ENCODE assay signal across 8 cellular contexts in the genomic region with DNA sequence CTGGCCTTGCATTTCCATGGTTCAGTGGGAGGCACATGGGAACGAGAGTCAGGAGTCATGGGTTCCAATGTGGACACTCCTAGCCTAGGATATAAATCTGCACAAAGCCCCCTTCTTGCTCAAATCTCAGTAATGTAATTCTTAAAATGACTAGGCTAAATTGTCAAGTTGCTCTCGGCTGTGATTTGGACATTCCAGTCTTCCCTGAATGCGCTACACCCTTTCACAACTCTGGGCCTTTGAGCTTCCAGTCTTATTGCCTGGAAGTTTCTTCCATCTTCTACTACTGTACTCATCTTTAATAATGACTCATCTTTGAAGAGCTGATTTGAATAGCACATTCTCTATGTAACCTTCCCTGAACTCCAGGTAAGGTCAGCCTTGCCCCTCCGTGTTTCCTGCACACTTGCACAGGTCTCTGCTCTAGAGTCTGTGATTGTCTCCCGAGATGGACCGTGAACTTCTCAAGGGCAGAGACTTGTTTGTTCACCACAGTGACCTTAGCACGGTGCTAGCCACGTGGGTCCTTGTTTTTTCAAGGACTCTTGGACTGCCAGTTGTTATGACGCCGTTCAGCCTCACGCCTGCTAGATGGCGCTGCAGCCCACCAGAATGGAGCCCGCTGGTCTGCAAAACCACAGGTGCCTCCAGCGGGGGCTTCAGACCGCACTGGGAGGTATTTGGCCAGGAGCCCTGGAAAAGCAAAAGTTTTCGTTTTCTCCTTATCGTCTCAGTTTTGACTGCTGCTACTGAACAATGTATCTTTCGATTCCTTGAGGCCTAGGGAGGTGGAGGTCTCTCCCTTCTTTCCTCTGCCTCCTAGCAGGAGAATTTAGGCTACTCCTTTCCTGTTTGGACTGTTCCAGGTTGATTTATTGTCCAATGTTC. TPM values are rescaled to one million over a fixed set of nuclear protein-coding genes. Genes with fewer than 3 reads are reported as not detected.
A peak's percentile ranks its signal among the peaks of the same experiment; 100 is the strongest.
DNase-seq lines count a peak whose midpoint lies in the region; ATAC-seq and TF ChIP-seq lines count a peak whose summit lies in the region.

No MANE protein-coding gene starts in this region.

- WGBS in mesenchymal stem cell, result 24% methylated on average over 18 of the region's 18 CpGs

- ATAC-seq in GM18511 (IDR thresholded peaks at IDR 0.05; ENCODE audit: unreplicated experiment) (peak; percentile 71), HG03135 (IDR thresholded peaks at IDR 0.05; ENCODE audit: unreplicated experiment) (peak; percentile 50)
- ATAC-seq in activated CD8-positive, alpha-beta T cell treated with anti-CD3 and anti-CD28 coated beads for 36 hours, result peak; percentile 90

- no peak overlapping the region for H4K8ac ChIP-seq in mesenchymal stem cell (ENCODE audit: low read length)

- H3K9me3 ChIP-seq in mesenchymal stem cell (ENCODE audit: control insufficient read depth, low read length), result no peaks in the 10 kb centered on the region

- H3K4me1 ChIP-seq in mesenchymal stem cell (ENCODE audit: control insufficient read depth, insufficient read depth, low read depth, low read length), result no peaks in the 10 kb centered on the region

- no peak overlapping the region for H3K27ac Mint-ChIP-seq in activated CD8-positive, alpha-beta T cell treated with anti-CD3 and anti-CD28 coated beads for 36 hours

- H3K79me1 ChIP-seq in mesenchymal stem cell (replicated peaks; ENCODE audit: low read length, poor library complexity, severe bottlenecking), result no peaks in the 10 kb centered on the region

- H4K91ac ChIP-seq in mesenchymal stem cell (ENCODE audit: low read length), result no peak overlapping the region

- H3K9ac ChIP-seq in mesenchymal stem cell (ENCODE audit: low read length), result peak overlapping the region; percentile 48

- H3K4me1 Mint-ChIP-seq in activated CD8-positive, alpha-beta T cell treated with anti-CD3 and anti-CD28 coated beads for 36 hours (ENCODE audit: low read depth), result peaks cover 27% of the 10 kb centered on the region

- H3K27me3 ChIP-seq in mesenchymal stem cell (ENCODE audit: control insufficient read depth in 1 of 2, insufficient read depth in 1 of 2, low read length in 2 of 2), result no peaks in the 10 kb centered on the region

- H2BK120ac ChIP-seq in mesenchymal stem cell (ENCODE audit: low read depth, low read length), result no peak overlapping the region

- H3K27me3 Mint-ChIP-seq in activated CD8-positive, alpha-beta T cell treated with anti-CD3 and anti-CD28 coated beads for 36 hours, result peaks cover 3% of the 10 kb centered on the region

- H2AFZ ChIP-seq in mesenchymal stem cell (ENCODE audit: low read depth, low read length), result no peak overlapping the region

- no peaks in the 10 kb centered on the region for H3K36me3 ChIP-seq in mesenchymal stem cell (ENCODE audit: control insufficient read depth in 1 of 2, insufficient read depth in 2 of 2, low read depth in 1 of 2, low read length in 2 of 2)

- H3K27ac ChIP-seq in mesenchymal stem cell (ENCODE audit: low read length, poor library complexity, severe bottlenecking), result no peak overlapping the region

- H3K9me3 Mint-ChIP-seq in activated CD8-positive, alpha-beta T cell treated with anti-CD3 and anti-CD28 coated beads for 36 hours, result no peaks in the 10 kb centered on the region

- TF ChIP-seq CTCF in activated CD8-positive, alpha-beta T cell treated with anti-CD3 and anti-CD28 coated beads for 36 hours (IDR thresholded peaks at IDR 0.05), result peak; percentile 97

- H3K4me3 ChIP-seq in mesenchymal stem cell (ENCODE audit: insufficient read depth in 1 of 2, low read depth in 1 of 2, low read length in 2 of 2), result no peak overlapping the region

- peak; percentile 52 for DNase-seq in AG08395 (ENCODE audit: low spot score)
- peak; percentile 18 for DNase-seq in NCI-H524 treated with DMSO at 0.1 percent for 48 hours (lab: John Stamatoyannopoulos, UW)
- DNase-seq in activated CD8-positive, alpha-beta T cell treated with anti-CD3 and anti-CD28 coated beads for 36 hours, result peak; percentile 86
- DNase-seq in effector CD8-positive, alpha-beta T cell (lab: John Stamatoyannopoulos, UW), result peak; percentile 45
- peak; percentile 64 for DNase-seq in mesenchymal stem cell
- peak; percentile 85 for DNase-seq in stimulated activated CD8-positive, alpha-beta memory T cell treated with anti-CD3 and anti-CD28 coated beads, Interleukin-4, amount 100 ng/mL, for 48 hours

- peak overlapping the region; percentile 6 for H3K4me3 Mint-ChIP-seq in activated CD8-positive, alpha-beta T cell treated with anti-CD3 and anti-CD28 coated beads for 36 hours

- H2AK5ac ChIP-seq in mesenchymal stem cell (ENCODE audit: low read length, severe bottlenecking), result no peak overlapping the region

- CTCF ChIA-PET in activated CD8-positive, alpha-beta T cell treated with anti-CD3 and anti-CD28 coated beads for 36 hours (lab: Charles Lee), result interaction anchor here (0.6 to 2.6 kb wide), 15 partner anchors 10 to 712 kb away, joined by 3 to 20 read pairs (median 3); no protein-coding TSS in a partner anchor

- H3K14ac ChIP-seq in mesenchymal stem cell (ENCODE audit: low read length in 2 of 2), result no peak overlapping the region

- no peak overlapping the region for H2BK12ac ChIP-seq in mesenchymal stem cell (ENCODE audit: low read length in 2 of 2)

- H3K4me2 ChIP-seq in mesenchymal stem cell (ENCODE audit: low read length, poor library complexity, severe bottlenecking), result no peak overlapping the region

- H3K36me3 Mint-ChIP-seq in activated CD8-positive, alpha-beta T cell treated with anti-CD3 and anti-CD28 coated beads for 36 hours (ENCODE audit: low read depth), result no peaks in the 10 kb centered on the region

- no peak overlapping the region for H3K18ac ChIP-seq in mesenchymal stem cell (ENCODE audit: low read depth in 1 of 2, low read length in 2 of 2)

- intact Hi-C loops in activated CD8-positive, alpha-beta T cell treated with anti-CD3 and anti-CD28 coated beads for 36 hours (cut with micrococcal nuclease), result loop anchor here (5.0 to 10.0 kb wide), 2 partner anchors 556 to 748 kb away; a partner anchor contains a TSS

- POLR2A ChIA-PET in activated CD8-positive, alpha-beta T cell treated with anti-CD3 and anti-CD28 coated beads for 36 hours (lab: Charles Lee), result interaction anchor here (2.3 kb wide), 1 partner anchor 12 kb away, joined by 6 read pairs; no protein-coding TSS in a partner anchor

- H2BK5ac ChIP-seq in mesenchymal stem cell (ENCODE audit: low read depth, low read length, poor library complexity, severe bottlenecking), result no peak overlapping the region

- no peak overlapping the region for H2BK15ac ChIP-seq in mesenchymal stem cell (ENCODE audit: low read depth, poor library complexity, severe bottlenecking)

- H3K23ac ChIP-seq in mesenchymal stem cell (ENCODE audit: low read length in 2 of 2), result no peak overlapping the region

- no peak overlapping the region for H3K4ac ChIP-seq in mesenchymal stem cell (ENCODE audit: low read depth in 1 of 2, low read length in 2 of 2)

RNA-seq across cellular contexts. Expression of a gene that starts 44.3 kb away (rescaled TPM):
- 100 to 1,000 TPM; 140 to 149 TPM for total RNA-seq in activated CD8-positive, alpha-beta T cell treated with anti-CD3 and anti-CD28 coated beads for 36 hours
- polyA plus RNA-seq in mesenchymal stem cell (2013, experiment 1 of 2), result 670 TPM
- 669 TPM for polyA plus RNA-seq in mesenchymal stem cell (2013, experiment 2 of 2)

RNA-seq across cellular contexts. Expression of a gene that starts 44.6 kb away (rescaled TPM):
- 10 to 100 TPM; 24.1 to 27.0 TPM for total RNA-seq in activated CD8-positive, alpha-beta T cell treated with anti-CD3 and anti-CD28 coated beads for 36 hours
- polyA plus RNA-seq in mesenchymal stem cell (2013, experiment 1 of 2), result 42.9 TPM
- polyA plus RNA-seq in mesenchymal stem cell (2013, experiment 2 of 2), result 44.0 TPM

Comparison
In these comparisons a context has a peak if more than half of its experiments do, and no peak if none do; other contexts are left out.
1. DNase-seq: peak in every context shown above with its lines; median percentile 86 in activated CD8-positive, alpha-beta T cell treated with anti-CD3 and anti-CD28 coated beads for 36 hours; 85 in stimulated activated CD8-positive, alpha-beta memory T cell treated with anti-CD3 and anti-CD28 coated beads, Interleukin-4, amount 100 ng/mL, for 48 hours; 64 in mesenchymal stem cell; 52 in AG08395; 45 in effector CD8-positive, alpha-beta T cell; 18 in NCI-H524 treated with DMSO at 0.1 percent for 48 hours.